Comparison of ENCODE assay signal across 8 cellular contexts in genomic region chr11:116853461-116854073, GRCh38. TPM values are rescaled to one million over a fixed set of nuclear protein-coding genes. Genes with fewer than 3 reads are reported as not detected.
DNase-seq lines count a peak whose midpoint lies in the region; ATAC-seq and TF ChIP-seq lines count a peak whose summit lies in the region.

No MANE protein-coding gene starts in this region.

- H3K27me3 ChIP-seq in CD8-positive, alpha-beta T cell (ENCODE audit: insufficient read depth, low read length) = no peaks in the 10 kb centered on the region

- H3K4me1 Mint-ChIP-seq in CD8-positive, alpha-beta T cell (ENCODE audit: low read depth) = peaks cover 73% of the 10 kb centered on the region
- H3K4me1 Mint-ChIP-seq in T-cell (peaks cover 79 to 80% (median 80%) of the 10 kb centered on the region in 3 donors), nephron (peaks cover 34% of the 10 kb centered on the region)

- H3K36me3 ChIP-seq in CD8-positive, alpha-beta T cell (ENCODE audit: insufficient read depth, low read length) = peaks cover 14% of the 10 kb centered on the region

- no peaks in the 10 kb centered on the region for H3K9me3 Mint-ChIP-seq in CD8-positive, alpha-beta T cell
- H3K9me3 Mint-ChIP-seq in T-cell = no peaks in the 10 kb centered on the region
- H3K9me3 Mint-ChIP-seq in nephron = no peaks in the 10 kb centered on the region

- intact Hi-C loops in CD8-positive, alpha-beta T cell (cut with DNase I, micrococcal nuclease) = loop anchor here (1.0 to 10.0 kb wide), 7 partner anchors 17 to 471 kb away; partner anchors contain the start of genes BUD13 (in 2 of the 2), APOA5 (in 1 of the 2), CEP164 (in 1 of the 2) and ZPR1 (in 1 of the 2)

- peak overlapping the region; percentile 7 for H3K4me3 ChIP-seq in CD8-positive, alpha-beta T cell (ENCODE audit: low read depth, low read length)
- no peak overlapping the region for H3K4me3 ChIP-seq in coronary artery

- H3K4me3 Mint-ChIP-seq in CD8-positive, alpha-beta T cell = peak overlapping the region; percentile 47
- H3K4me3 Mint-ChIP-seq in T-cell (peak overlapping the region; percentile 61 to 68 (median 64)), nephron (no peak overlapping the region)

- H3K4me1 ChIP-seq in CD8-positive, alpha-beta T cell (ENCODE audit: insufficient read depth, low read length) = peaks cover 56% of the 10 kb centered on the region

- CTCF ChIA-PET in CD8-positive, alpha-beta T cell (lab: Charles Lee) = interaction anchor here (0.9 to 6.2 kb wide), 8 partner anchors 10 to 373 kb away, joined by 3 to 52 read pairs (median 4); partner anchors contain the start of genes APOA1, APOA5 and ZPR1
- CTCF ChIA-PET in T-cell (lab: Charles Lee) = interaction anchor here in 1 of 2 donors (0.5 to 2.4 kb wide), 11 partner anchors 10 to 377 kb away, joined by 3 to 20 read pairs (median 4); partner anchors contain the start of genes APOA5, SIK3 and ZPR1

- no peak for TF ChIP-seq CTCF in CD8-positive, alpha-beta T cell (IDR thresholded peaks at IDR 0.05)
- TF ChIP-seq CTCF in nephron (IDR thresholded peaks at IDR 0.05; ENCODE audit: unreplicated experiment in 3 of 3) (no peak), coronary artery (IDR thresholded peaks at IDR 0.05) (no peak)

- H3K9me3 ChIP-seq in CD8-positive, alpha-beta T cell (ENCODE audit: low read length) = no peaks in the 10 kb centered on the region

- no peaks in the 10 kb centered on the region for H3K27me3 Mint-ChIP-seq in CD8-positive, alpha-beta T cell (ENCODE audit: low read depth)
- H3K27me3 Mint-ChIP-seq in T-cell = no peaks in the 10 kb centered on the region
- H3K27me3 Mint-ChIP-seq in nephron (ENCODE audit: low read depth) = no peaks in the 10 kb centered on the region

- H3K36me3 Mint-ChIP-seq in CD8-positive, alpha-beta T cell = peaks cover 40% of the 10 kb centered on the region
- H3K36me3 Mint-ChIP-seq in T-cell (peaks cover 43% of the 10 kb centered on the region), nephron (ENCODE audit: low read depth) (peaks cover 63% of the 10 kb centered on the region)

- DNase-seq in CD8-positive, alpha-beta T cell = peak; percentile 13 to 74 (median 58)
- DNase-seq in T-cell (peak in 33 of 34 experiments; percentile 10 to 76 (median 55)), astrocyte of the hippocampus (ENCODE audit: low read depth, low spot score) (peak; percentile 88), NCI-H2107 treated with DMSO at 0.1 percent for 48 hours (lab: John Stamatoyannopoulos, UW; ENCODE audit: unreplicated experiment) (no peak), coronary artery (ENCODE audit: low spot score) (no peak)

- peak; percentile 95 for ATAC-seq in CD8-positive, alpha-beta T cell
- ATAC-seq in GM19463 (IDR thresholded peaks at IDR 0.05; ENCODE audit: unreplicated experiment) (peak; percentile 96), HG03469 (IDR thresholded peaks at IDR 0.05; ENCODE audit: unreplicated experiment) (peak; percentile 88), T-cell (replicated peaks in 1 of 4) (peak; percentile 96 to 97 (median 96))

- H3K27ac ChIP-seq in CD8-positive, alpha-beta T cell (ENCODE audit: low read depth, low read length) = peak overlapping the region; percentile 47
- peak overlapping the region in 1 of 2 donors; percentile 10 for H3K27ac ChIP-seq in coronary artery

- POLR2A ChIA-PET in CD8-positive, alpha-beta T cell (lab: Charles Lee) = interaction anchor here (0.6 to 2.8 kb wide), 9 partner anchors 18 to 158 kb away, joined by 3 to 18 read pairs (median 4); partner anchors contain the start of gene APOA5
- POLR2A ChIA-PET in T-cell (lab: Charles Lee) = interaction anchor here (0.6 to 1.7 kb wide), 7 partner anchors 12 to 1977 kb away, joined by 3 to 12 read pairs (median 7); no protein-coding TSS in a partner anchor

- peak overlapping the region; percentile 69 for H3K27ac Mint-ChIP-seq in CD8-positive, alpha-beta T cell
- H3K27ac Mint-ChIP-seq in T-cell (peak overlapping the region; percentile 95 to 96), nephron (peak overlapping the region in 2 of 3 experiments; percentile 22 to 95)

RNA-seq across cellular contexts. Expression of gene APOA1, which starts 16.1 kb away (rescaled TPM):
- total RNA-seq in CD8-positive, alpha-beta T cell = 1 to 10 TPM in 1 of 2 experiments, under 1 TPM in 1; 0.92 to 1.6 TPM
- 1 to 10 TPM in 4 of 5 donors, not detected in 1; 1.1 to 5.4 (median 4.2) TPM for total RNA-seq in T-cell

RNA-seq across cellular contexts. Expression of gene APOC3, which starts 23.9 kb away (rescaled TPM):
- not detected for total RNA-seq in CD8-positive, alpha-beta T cell
- total RNA-seq in T-cell = 1 to 10 TPM in 3 of 5 donors, not detected in 2; 3.3 to 4.1 (median 3.7) TPM

RNA-seq across cellular contexts. Expression of gene APOA4, which starts 30.5 kb away (rescaled TPM):
- total RNA-seq in CD8-positive, alpha-beta T cell = not detected
- not detected for total RNA-seq in T-cell

Comparison
In these comparisons a context has a peak if more than half of its experiments do, and no peak if none do; other contexts are left out.
1. DNase-seq: peak in CD8-positive, alpha-beta T cell (7 of 7), T-cell (33 of 34) and astrocyte of the hippocampus (single experiment); none in NCI-H2107 treated with DMSO at 0.1 percent for 48 hours (single experiment) and coronary artery (single experiment).
2. H3K4me3 Mint-ChIP-seq: peak in CD8-positive, alpha-beta T cell (single experiment) and T-cell (3 of 3); none in nephron (0 of 3).
3. Peak in every context shown above with its lines, with median percentiles within 50 percentile points of each other: ATAC-seq and H3K27ac Mint-ChIP-seq.